Comparison of ENCODE assay signal across 15 cellular contexts in genomic region chr9:20593551-20593950, GRCh38. TPM values are rescaled to one million over a fixed set of nuclear protein-coding genes. Genes with fewer than 3 reads are reported as not detected.
A peak's percentile ranks its signal among the peaks of the same experiment; 100 is the strongest.
DNase-seq lines count a peak whose midpoint lies in the region; ATAC-seq and TF ChIP-seq lines count a peak whose summit lies in the region.
"Had no signal": no experiment of that assay in that cellular context is flagged by ENCODE, and none has a peak within 500 bp of the region (broad histone marks: within the 10 kb centered on the region; RNA-seq: fewer than 3 reads in every experiment).

No MANE protein-coding gene starts in this region.

- TF ChIP-seq CTCF in HFFc6 (IDR thresholded peaks at IDR 0.05), result no peak

- H3K27ac Mint-ChIP-seq in HFFc6, result peak overlapping the region; percentile 79
- H3K27ac Mint-ChIP-seq: IgD-negative memory B cell had no signal

- no peaks in the 10 kb centered on the region for H3K36me3 Mint-ChIP-seq in HFFc6 (ENCODE audit: low read depth)
- H3K36me3 Mint-ChIP-seq: IgD-negative memory B cell had no signal

- H3K9me3 Mint-ChIP-seq in HFFc6, result no peaks in the 10 kb centered on the region
- H3K9me3 Mint-ChIP-seq: IgD-negative memory B cell had no signal

- ATAC-seq in HG03135 (IDR thresholded peaks at IDR 0.05; ENCODE audit: unreplicated experiment), result no peak
- ATAC-seq: left lung, upper lobe of right lung had no signal

- peaks cover 59% of the 10 kb centered on the region for H3K4me1 Mint-ChIP-seq in HFFc6 (ENCODE audit: low read depth)

- peak overlapping the region; percentile 69 for H3K4me3 Mint-ChIP-seq in HFFc6
- H3K4me3 Mint-ChIP-seq: IgD-negative memory B cell had no signal

- peak; percentile 21 for DNase-seq in AG08395 (ENCODE audit: low spot score)
- peak; percentile 62 for DNase-seq in HFFc6
- peak; percentile 77 for DNase-seq in dedifferentiated amniotic fluid mesenchymal stem cell (ENCODE audit: extremely low spot score)
- peak; percentile 39 for DNase-seq in midbrain (lab: John Stamatoyannopoulos, UW)
- no peak for DNase-seq in NCI-H82 (lab: John Stamatoyannopoulos, UW)
- no peak for DNase-seq in NK-92 (lab: John Stamatoyannopoulos, UW; ENCODE audit: unreplicated experiment)
- DNase-seq in hippocampal formation (lab: John Stamatoyannopoulos, UW), result no peak
- DNase-seq: activated naive CD4-positive, alpha-beta T cell treated with anti-CD3 and anti-CD28 coated beads, Interleukin-2, amount 50 U/mL, for 16 hours; cortex of kidney; left lung; NCI-H774; SIG-M5; upper lobe of right lung had no signal

- H3K27me3 Mint-ChIP-seq in HFFc6 (ENCODE audit: insufficient read depth), result no peaks in the 10 kb centered on the region

RNA-seq across cellular contexts. Expression of gene MLLT3, which starts 28.7 kb away (rescaled TPM):
- 10 to 100 TPM; 23.1 to 27.5 (median 24.7) TPM for total RNA-seq in HFFc6 (2021; fragmentation: NEBNext Ultra II Directional; extraction: Animal tissue kit (Norgen Biotek cat#: 25700))

Comparison
In these comparisons a context has a peak if more than half of its experiments do, and no peak if none do; other contexts are left out.
1. DNase-seq: peak in AG08395 (single experiment), HFFc6 (single experiment), dedifferentiated amniotic fluid mesenchymal stem cell (single experiment) and midbrain (single experiment); none in NCI-H82 (single experiment), NK-92 (single experiment) and hippocampal formation (0 of 2).